In genomic region chr1:32946413-32946812, GRCh38 we compare ENCODE assay signal across 1 cellular context.
TF ChIP-seq lines count a peak whose summit lies in the region.

No MANE protein-coding gene starts in this region.

TF ChIP-seq in HepG2, 621 proteins besides CTCF, POLR2A, EP300 and RAD21 (continues in another document):
- no peak for TF ChIP-seq NR1H2 (CRISPR knock-in tag; IDR thresholded peaks at IDR 0.05; ENCODE audit: borderline replicate concordance, low read depth)
- TF ChIP-seq HDAC1 (CRISPR knock-in tag; IDR thresholded peaks at IDR 0.05) = peak; percentile 32; the same call in 1 of the 2 replicates
- 0 out of 2 replicates have a peak, but pooled peaks have one; percentile 54 for TF ChIP-seq ZGPAT (CRISPR knock-in tag; IDR thresholded peaks at IDR 0.05)
- peak; percentile 89 for TF ChIP-seq NCOA2 (CRISPR knock-in tag; IDR thresholded peaks at IDR 0.05)
- TF ChIP-seq ZNF501 (CRISPR knock-in tag; IDR thresholded peaks at IDR 0.05) = no peak
- TF ChIP-seq SOX6 (IDR thresholded peaks at IDR 0.05) = no peak
- TF ChIP-seq SOX6 (CRISPR knock-in tag; IDR thresholded peaks at IDR 0.05) = 0 out of 2 replicates have a peak, but pooled peaks have one; percentile 27
- TF ChIP-seq RARA (CRISPR knock-in tag; IDR thresholded peaks at IDR 0.05) = 0 out of 2 replicates have a peak, but pooled peaks have one; percentile 19
- no peak for TF ChIP-seq STAG1 (CRISPR knock-in tag; IDR thresholded peaks at IDR 0.05)
- TF ChIP-seq CREB1 (IDR thresholded peaks at IDR 0.05) = no peak
- peak; percentile 41; the same call in 1 of the 2 replicates for TF ChIP-seq CREB1 (CRISPR knock-in tag; IDR thresholded peaks at IDR 0.05)
- no peak for TF ChIP-seq JARID2 (CRISPR knock-in tag; IDR thresholded peaks at IDR 0.05; ENCODE audit: insufficient replicate concordance)
- TF ChIP-seq FOXO4 (CRISPR knock-in tag; conservative IDR thresholded peaks at IDR 0.05) = 0 out of 2 replicates have a peak, but pooled peaks have one; percentile 17
- peak; percentile 29 for TF ChIP-seq TEAD3 (CRISPR knock-in tag; optimal IDR thresholded peaks at IDR 0.05; ENCODE audit: borderline replicate concordance)
- TF ChIP-seq, protein P1, sequence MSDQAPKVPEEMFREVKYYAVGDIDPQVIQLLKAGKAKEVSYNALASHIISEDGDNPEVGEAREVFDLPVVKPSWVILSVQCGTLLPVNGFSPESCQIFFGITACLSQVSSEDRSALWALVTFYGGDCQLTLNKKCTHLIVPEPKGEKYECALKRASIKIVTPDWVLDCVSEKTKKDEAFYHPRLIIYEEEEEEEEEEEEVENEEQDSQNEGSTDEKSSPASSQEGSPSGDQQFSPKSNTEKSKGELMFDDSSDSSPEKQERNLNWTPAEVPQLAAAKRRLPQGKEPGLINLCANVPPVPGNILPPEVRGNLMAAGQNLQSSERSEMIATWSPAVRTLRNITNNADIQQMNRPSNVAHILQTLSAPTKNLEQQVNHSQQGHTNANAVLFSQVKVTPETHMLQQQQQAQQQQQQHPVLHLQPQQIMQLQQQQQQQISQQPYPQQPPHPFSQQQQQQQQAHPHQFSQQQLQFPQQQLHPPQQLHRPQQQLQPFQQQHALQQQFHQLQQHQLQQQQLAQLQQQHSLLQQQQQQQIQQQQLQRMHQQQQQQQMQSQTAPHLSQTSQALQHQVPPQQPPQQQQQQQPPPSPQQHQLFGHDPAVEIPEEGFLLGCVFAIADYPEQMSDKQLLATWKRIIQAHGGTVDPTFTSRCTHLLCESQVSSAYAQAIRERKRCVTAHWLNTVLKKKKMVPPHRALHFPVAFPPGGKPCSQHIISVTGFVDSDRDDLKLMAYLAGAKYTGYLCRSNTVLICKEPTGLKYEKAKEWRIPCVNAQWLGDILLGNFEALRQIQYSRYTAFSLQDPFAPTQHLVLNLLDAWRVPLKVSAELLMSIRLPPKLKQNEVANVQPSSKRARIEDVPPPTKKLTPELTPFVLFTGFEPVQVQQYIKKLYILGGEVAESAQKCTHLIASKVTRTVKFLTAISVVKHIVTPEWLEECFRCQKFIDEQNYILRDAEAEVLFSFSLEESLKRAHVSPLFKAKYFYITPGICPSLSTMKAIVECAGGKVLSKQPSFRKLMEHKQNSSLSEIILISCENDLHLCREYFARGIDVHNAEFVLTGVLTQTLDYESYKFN (CRISPR knock-in tag; conservative IDR thresholded peaks at IDR 0.05) = peak; percentile 62; the same call in 1 of the 2 replicates
- TF ChIP-seq HMG20A (CRISPR knock-in tag; IDR thresholded peaks at IDR 0.05; ENCODE audit: borderline replicate concordance) = peak; percentile 62; the same call in 1 of the 2 replicates
- peak; percentile 59 for TF ChIP-seq SALL1 (CRISPR knock-in tag; IDR thresholded peaks at IDR 0.05)
- TF ChIP-seq NR2F6 (IDR thresholded peaks at IDR 0.05) = no peak
- peak; percentile 43; the same call in 1 of the 2 replicates for TF ChIP-seq NR2F6 (CRISPR knock-in tag; IDR thresholded peaks at IDR 0.05)
- TF ChIP-seq SOX5 (CRISPR knock-in tag; IDR thresholded peaks at IDR 0.05; ENCODE audit: borderline replicate concordance) = peak; percentile 47; the same call in 1 of the 2 replicates
- no peak for TF ChIP-seq SRSF4 (IDR thresholded peaks at IDR 0.05; ENCODE audit: low read depth, low read length, poor library complexity, severe bottlenecking)
- no peak for TF ChIP-seq ZSCAN20 (CRISPR knock-in tag; IDR thresholded peaks at IDR 0.05; ENCODE audit: borderline replicate concordance)
- TF ChIP-seq GATAD2A (CRISPR knock-in tag; IDR thresholded peaks at IDR 0.05) = peak; percentile 74
- 0 out of 2 replicates have a peak, but pooled peaks have one; percentile 23 for TF ChIP-seq THAP11 (CRISPR knock-in tag; IDR thresholded peaks at IDR 0.05)
- TF ChIP-seq HMG20B (CRISPR knock-in tag; conservative IDR thresholded peaks at IDR 0.05) = 0 out of 2 replicates have a peak, but pooled peaks have one; percentile 24
- TF ChIP-seq KAT8 (CRISPR knock-in tag; IDR thresholded peaks at IDR 0.05) = peak; percentile 59; the same call in 1 of the 2 replicates
- TF ChIP-seq ZBTB7B (CRISPR knock-in tag; IDR thresholded peaks at IDR 0.05) = peak; percentile 59; the same call in 1 of the 2 replicates
- 0 out of 2 replicates have a peak, but pooled peaks have one; percentile 37 for TF ChIP-seq ARID3A (IDR thresholded peaks at IDR 0.05; ENCODE audit: low read depth, low read length)
- no peak for TF ChIP-seq SOX13 (IDR thresholded peaks at IDR 0.05)
- peak in 1 of 2 experiments; percentile 65; a peak in 1 of 4 replicates for TF ChIP-seq SOX13 (CRISPR knock-in tag; conservative IDR thresholded peaks at IDR 0.05 in 1 of 2, IDR thresholded peaks at IDR 0.05 in 1 of 2)
- TF ChIP-seq PHF21A (CRISPR knock-in tag; IDR thresholded peaks at IDR 0.05) = peak; percentile 37; the same call in 1 of the 2 replicates
- TF ChIP-seq HNF4A (CRISPR knock-in tag; IDR thresholded peaks at IDR 0.05) = peak; percentile 66
- TF ChIP-seq CEBPG (CRISPR knock-in tag; IDR thresholded peaks at IDR 0.05) = peak; percentile 24; the same call in 1 of the 2 replicates
- TF ChIP-seq, protein P2, sequence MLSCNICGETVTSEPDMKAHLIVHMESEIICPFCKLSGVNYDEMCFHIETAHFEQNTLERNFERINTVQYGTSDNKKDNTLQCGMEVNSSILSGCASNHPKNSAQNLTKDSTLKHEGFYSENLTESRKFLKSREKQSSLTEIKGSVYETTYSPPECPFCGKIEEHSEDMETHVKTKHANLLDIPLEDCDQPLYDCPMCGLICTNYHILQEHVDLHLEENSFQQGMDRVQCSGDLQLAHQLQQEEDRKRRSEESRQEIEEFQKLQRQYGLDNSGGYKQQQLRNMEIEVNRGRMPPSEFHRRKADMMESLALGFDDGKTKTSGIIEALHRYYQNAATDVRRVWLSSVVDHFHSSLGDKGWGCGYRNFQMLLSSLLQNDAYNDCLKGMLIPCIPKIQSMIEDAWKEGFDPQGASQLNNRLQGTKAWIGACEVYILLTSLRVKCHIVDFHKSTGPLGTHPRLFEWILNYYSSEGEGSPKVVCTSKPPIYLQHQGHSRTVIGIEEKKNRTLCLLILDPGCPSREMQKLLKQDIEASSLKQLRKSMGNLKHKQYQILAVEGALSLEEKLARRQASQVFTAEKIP (CRISPR knock-in tag; IDR thresholded peaks at IDR 0.05; ENCODE audit: borderline replicate concordance) = no peak
- TF ChIP-seq NCOR1 (IDR thresholded peaks at IDR 0.05; ENCODE audit: borderline replicate concordance, low read length) = peak; percentile 23; the same call in 1 of the 2 replicates
- TF ChIP-seq ARID5B (CRISPR knock-in tag; IDR thresholded peaks at IDR 0.05) = peak; percentile 54; the same call in 1 of the 2 replicates
- TF ChIP-seq HNF1A (IDR thresholded peaks at IDR 0.05; ENCODE audit: low read depth) = no peak
- TF ChIP-seq HNF1A (CRISPR knock-in tag; IDR thresholded peaks at IDR 0.05; ENCODE audit: borderline replicate concordance) = peak; percentile 58; the same call in 1 of the 2 replicates
- TF ChIP-seq RXRA (CRISPR knock-in tag; IDR thresholded peaks at IDR 0.05) = no peak
- peak; percentile 17; the same call in 1 of the 2 replicates for TF ChIP-seq MIER3 (CRISPR knock-in tag; IDR thresholded peaks at IDR 0.05; ENCODE audit: borderline replicate concordance)
- peak; percentile 60 for TF ChIP-seq ISL2 (CRISPR knock-in tag; IDR thresholded peaks at IDR 0.05)
- no peak for TF ChIP-seq JUND (CRISPR knock-in tag; IDR thresholded peaks at IDR 0.05)
